Comparison of ENCODE assay signal across 8 cellular contexts in the genomic region with DNA sequence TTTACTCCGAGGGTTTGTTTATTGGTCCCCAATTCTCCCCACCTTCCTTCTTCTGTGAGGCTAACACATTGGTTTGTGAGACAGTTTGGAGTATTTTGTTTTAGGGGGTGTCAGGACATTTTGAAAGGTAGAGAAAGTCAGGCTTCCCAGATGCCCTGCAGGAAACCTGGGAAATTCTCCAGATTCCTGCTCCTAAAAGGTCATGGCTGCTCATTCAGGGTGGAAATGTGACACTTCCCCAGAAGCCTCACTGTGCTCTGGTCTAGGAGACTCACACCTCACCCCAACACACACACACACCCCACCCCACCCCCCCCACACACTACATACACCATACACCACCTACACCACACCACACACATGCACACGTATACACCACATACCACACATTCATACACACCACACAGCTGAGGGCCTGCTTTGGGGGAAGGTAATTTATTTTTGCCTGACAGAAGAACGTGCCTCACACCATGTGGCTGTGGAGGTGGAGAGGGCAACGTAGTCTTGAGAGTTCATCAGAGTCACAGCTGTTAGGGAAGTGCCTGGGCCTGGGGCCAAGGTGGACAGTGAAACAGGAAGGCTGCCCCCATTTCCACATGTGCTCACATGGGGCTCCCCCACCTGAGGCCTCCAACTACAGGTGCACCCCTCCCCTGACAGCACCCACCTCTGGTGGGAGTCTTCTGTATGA. TPM values are rescaled to one million over a fixed set of nuclear protein-coding genes. Genes with fewer than 3 reads are reported as not detected.
DNase-seq lines count a peak whose midpoint lies in the region; ATAC-seq and TF ChIP-seq lines count a peak whose summit lies in the region.

No MANE protein-coding gene starts in this region.

- H3K27me3 Mint-ChIP-seq in immature natural killer cell (ENCODE audit: low read depth in 3 of 3) = peaks cover 0 to 10% (median 3%) of the 10 kb centered on the region in 3 donors

- H3K4me3 Mint-ChIP-seq in immature natural killer cell = peak overlapping the region; percentile 25 to 78 (median 76)

- ATAC-seq in GM18517 (IDR thresholded peaks at IDR 0.05; ENCODE audit: unreplicated experiment) = peak; percentile 65
- ATAC-seq in HG02885 (IDR thresholded peaks at IDR 0.05; ENCODE audit: poor library complexity, unreplicated experiment) = peak; percentile 78

- TF ChIP-seq EP300 in SK-N-SH (IDR thresholded peaks at IDR 0.05; ENCODE audit: borderline replicate concordance in 1 of 2, low read depth in 1 of 2, low read length in 1 of 2) = no peak

- DNase-seq in SK-N-SH = no peak
- DNase-seq in immature natural killer cell = peak; percentile 59 to 65 (median 61)
- no peak for DNase-seq in activated CD4-positive, alpha-beta T cell treated with anti-CD3 and anti-CD28 coated beads for 48 hours
- DNase-seq in cerebellum (ENCODE audit: low spot score) = no peak
- no peak for DNase-seq in cerebellar nuclear complex (lab: John Stamatoyannopoulos, UW)
- DNase-seq in COR-L47 (lab: John Stamatoyannopoulos, UW) = no peak

- H3K27me3 ChIP-seq in SK-N-SH (ENCODE audit: insufficient read depth) = no peaks in the 10 kb centered on the region

- peaks cover 15% of the 10 kb centered on the region for H3F3A ChIP-seq in SK-N-SH (replicated peaks; ENCODE audit: insufficient read depth)

- H3K9ac ChIP-seq in SK-N-SH = no peak overlapping the region

- H3K36me3 ChIP-seq in SK-N-SH (replicated peaks in 1 of 2; ENCODE audit: control insufficient read depth in 1 of 2, insufficient read depth in 2 of 2, low read length in 1 of 2) = no peaks in the 10 kb centered on the region

- peaks cover 30 to 32% of the 10 kb centered on the region in 2 donors for H3K4me1 Mint-ChIP-seq in immature natural killer cell

- H3K4me1 ChIP-seq in SK-N-SH (ENCODE audit: control insufficient read depth in 1 of 2, insufficient read depth in 2 of 2, low read depth in 1 of 2, low read length in 1 of 2) = peaks cover 35 to 36% of the 10 kb centered on the region in 2 experiments

- POLR2A ChIA-PET in SK-N-SH (lab: Yijun Ruan, JAX) = no interaction called here

- H3K9me2 ChIP-seq in SK-N-SH = no peaks in the 10 kb centered on the region

- no peaks in the 10 kb centered on the region for H4K20me1 ChIP-seq in SK-N-SH (ENCODE audit: insufficient read depth)

- H3K9me3 ChIP-seq in SK-N-SH = no peaks in the 10 kb centered on the region

- H2AFZ ChIP-seq in SK-N-SH (ENCODE audit: low read depth) = no peak overlapping the region

- 0 out of 2 replicates have a peak overlapping the region, but pooled peaks have one; percentile 5 for H3K4me2 ChIP-seq in SK-N-SH

- 52% methylated on average over 4 of the region's 4 CpGs for WGBS in SK-N-SH (ENCODE audit: low lambda C conversion rate)

- no peak for TF ChIP-seq RAD21 in SK-N-SH (IDR thresholded peaks at IDR 0.05; ENCODE audit: low read length)

- no peaks in the 10 kb centered on the region for H3K79me2 ChIP-seq in SK-N-SH (ENCODE audit: insufficient read depth)

- H3K27ac ChIP-seq in SK-N-SH (ENCODE audit: low read depth in 2 of 2, low read length in 1 of 2) = peak overlapping the region in 1 of 2 experiments; percentile 67; a peak in 3 of 4 replicates

- H3K36me3 Mint-ChIP-seq in immature natural killer cell = peaks cover 0 to 5% (median 0%) of the 10 kb centered on the region in 3 donors

- CTCF ChIA-PET in SK-N-SH (lab: Yijun Ruan, JAX) = interaction anchor here (1.0 kb wide), 1 partner anchor 46 kb away, joined by 3 read pairs; no protein-coding TSS in a partner anchor

- peak overlapping the region; percentile 44 to 92 (median 78) for H3K27ac Mint-ChIP-seq in immature natural killer cell

- no peaks in the 10 kb centered on the region for H3K9me3 Mint-ChIP-seq in immature natural killer cell

- no peak overlapping the region for H3K4me3 ChIP-seq in SK-N-SH (ENCODE audit: low read depth in 2 of 2, low read length in 1 of 2)

- TF ChIP-seq CTCF in SK-N-SH (IDR thresholded peaks at IDR 0.05) = no peak

TF ChIP-seq in SK-N-SH, 30 proteins besides CTCF, POLR2A, EP300 and RAD21:
- TF ChIP-seq MXI1 (IDR thresholded peaks at IDR 0.05; ENCODE audit: low read depth, low read length) = peak; percentile 52; the same call in 1 of the 2 replicates
- TF ChIP-seq, protein P1, sequence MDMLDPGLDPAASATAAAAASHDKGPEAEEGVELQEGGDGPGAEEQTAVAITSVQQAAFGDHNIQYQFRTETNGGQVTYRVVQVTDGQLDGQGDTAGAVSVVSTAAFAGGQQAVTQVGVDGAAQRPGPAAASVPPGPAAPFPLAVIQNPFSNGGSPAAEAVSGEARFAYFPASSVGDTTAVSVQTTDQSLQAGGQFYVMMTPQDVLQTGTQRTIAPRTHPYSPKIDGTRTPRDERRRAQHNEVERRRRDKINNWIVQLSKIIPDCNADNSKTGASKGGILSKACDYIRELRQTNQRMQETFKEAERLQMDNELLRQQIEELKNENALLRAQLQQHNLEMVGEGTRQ (IDR thresholded peaks at IDR 0.05; ENCODE audit: borderline replicate concordance, low read depth, low read length) = no peak
- no peak for TF ChIP-seq RXRA (IDR thresholded peaks at IDR 0.05; ENCODE audit: borderline replicate concordance, low read depth)
- TF ChIP-seq JUND (IDR thresholded peaks at IDR 0.05) = no peak
- TF ChIP-seq MEF2A (IDR thresholded peaks at IDR 0.05; ENCODE audit: borderline replicate concordance, low read depth) = no peak

RNA-seq across cellular contexts. Expression of gene LIMD1, which starts 40.4 kb away (rescaled TPM):
- polyA plus RNA-seq in SK-N-SH (2012; rRNA removed) (7.6 and 10.5 TPM in 2 replicates), immature natural killer cell (10 to 100 TPM in 1 of 3 donors, 1 to 10 TPM in 1, under 1 TPM in 1; 0.62 to 12.8 (median 3.5) TPM)
- 2.7 and 5.0 TPM in 2 replicates for polyA plus RNA-seq in SK-N-SH (2012; cell fraction: cytosol; rRNA removed)
- polyA plus RNA-seq in SK-N-SH (2012; cell fraction: nucleus; rRNA removed) = 22.5 and 25.5 TPM in 2 replicates
- total RNA-seq in cerebellum = 11.6 TPM

Comparison
In these comparisons a context has a peak if more than half of its experiments do, and no peak if none do; other contexts are left out.
1. DNase-seq: peak in immature natural killer cell (3 of 3); none in SK-N-SH (single experiment), activated CD4-positive, alpha-beta T cell treated with anti-CD3 and anti-CD28 coated beads for 48 hours (single experiment), cerebellum (single experiment), cerebellar nuclear complex (0 of 2) and COR-L47 (single experiment).